Comparison of ENCODE assay signal across 2 cellular contexts in the genomic region with DNA sequence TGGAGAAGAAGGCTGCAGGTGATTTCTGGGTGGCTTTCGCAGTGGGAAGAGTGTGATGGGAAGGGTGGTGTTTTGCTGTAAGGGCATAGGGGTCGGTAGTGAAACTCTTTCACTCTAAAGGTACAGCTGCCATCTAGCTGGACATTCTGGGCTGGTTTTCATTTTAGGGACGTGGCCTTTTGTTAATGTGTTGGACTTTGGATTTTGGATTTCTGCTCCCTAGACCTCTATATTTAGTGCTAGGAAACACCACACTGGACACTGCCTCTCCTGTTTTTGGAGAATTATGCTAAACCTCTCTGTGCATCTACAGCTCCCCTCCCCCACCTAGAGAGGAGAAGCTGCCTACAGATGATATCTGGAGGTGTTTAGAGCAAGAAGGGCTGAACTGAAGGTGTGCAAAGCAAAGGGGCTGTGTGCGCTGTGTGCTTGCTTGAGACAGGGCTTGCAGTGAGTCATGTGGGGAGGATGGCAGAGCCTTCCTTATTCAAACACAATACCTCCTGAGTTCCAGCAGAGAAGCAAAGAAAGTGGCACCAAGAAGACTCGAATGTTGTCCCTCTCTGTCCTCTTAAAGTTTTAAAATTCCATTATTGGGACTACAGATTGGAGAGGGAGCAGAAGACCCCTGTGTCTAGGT.
TF ChIP-seq lines count a peak whose summit lies in the region.

No MANE protein-coding gene starts in this region.

TF ChIP-seq in SK-N-SH, 30 proteins besides CTCF, POLR2A, EP300 and RAD21 (continued from another document):
- TF ChIP-seq, protein P1, sequence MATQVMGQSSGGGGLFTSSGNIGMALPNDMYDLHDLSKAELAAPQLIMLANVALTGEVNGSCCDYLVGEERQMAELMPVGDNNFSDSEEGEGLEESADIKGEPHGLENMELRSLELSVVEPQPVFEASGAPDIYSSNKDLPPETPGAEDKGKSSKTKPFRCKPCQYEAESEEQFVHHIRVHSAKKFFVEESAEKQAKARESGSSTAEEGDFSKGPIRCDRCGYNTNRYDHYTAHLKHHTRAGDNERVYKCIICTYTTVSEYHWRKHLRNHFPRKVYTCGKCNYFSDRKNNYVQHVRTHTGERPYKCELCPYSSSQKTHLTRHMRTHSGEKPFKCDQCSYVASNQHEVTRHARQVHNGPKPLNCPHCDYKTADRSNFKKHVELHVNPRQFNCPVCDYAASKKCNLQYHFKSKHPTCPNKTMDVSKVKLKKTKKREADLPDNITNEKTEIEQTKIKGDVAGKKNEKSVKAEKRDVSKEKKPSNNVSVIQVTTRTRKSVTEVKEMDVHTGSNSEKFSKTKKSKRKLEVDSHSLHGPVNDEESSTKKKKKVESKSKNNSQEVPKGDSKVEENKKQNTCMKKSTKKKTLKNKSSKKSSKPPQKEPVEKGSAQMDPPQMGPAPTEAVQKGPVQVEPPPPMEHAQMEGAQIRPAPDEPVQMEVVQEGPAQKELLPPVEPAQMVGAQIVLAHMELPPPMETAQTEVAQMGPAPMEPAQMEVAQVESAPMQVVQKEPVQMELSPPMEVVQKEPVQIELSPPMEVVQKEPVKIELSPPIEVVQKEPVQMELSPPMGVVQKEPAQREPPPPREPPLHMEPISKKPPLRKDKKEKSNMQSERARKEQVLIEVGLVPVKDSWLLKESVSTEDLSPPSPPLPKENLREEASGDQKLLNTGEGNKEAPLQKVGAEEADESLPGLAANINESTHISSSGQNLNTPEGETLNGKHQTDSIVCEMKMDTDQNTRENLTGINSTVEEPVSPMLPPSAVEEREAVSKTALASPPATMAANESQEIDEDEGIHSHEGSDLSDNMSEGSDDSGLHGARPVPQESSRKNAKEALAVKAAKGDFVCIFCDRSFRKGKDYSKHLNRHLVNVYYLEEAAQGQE (IDR thresholded peaks at IDR 0.05; ENCODE audit: low read depth, low read length), result no peak
- TF ChIP-seq, protein P2, sequence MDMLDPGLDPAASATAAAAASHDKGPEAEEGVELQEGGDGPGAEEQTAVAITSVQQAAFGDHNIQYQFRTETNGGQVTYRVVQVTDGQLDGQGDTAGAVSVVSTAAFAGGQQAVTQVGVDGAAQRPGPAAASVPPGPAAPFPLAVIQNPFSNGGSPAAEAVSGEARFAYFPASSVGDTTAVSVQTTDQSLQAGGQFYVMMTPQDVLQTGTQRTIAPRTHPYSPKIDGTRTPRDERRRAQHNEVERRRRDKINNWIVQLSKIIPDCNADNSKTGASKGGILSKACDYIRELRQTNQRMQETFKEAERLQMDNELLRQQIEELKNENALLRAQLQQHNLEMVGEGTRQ (IDR thresholded peaks at IDR 0.05; ENCODE audit: borderline replicate concordance, low read depth, low read length), result no peak
- no peak for TF ChIP-seq EZH2phosphoT487 (IDR thresholded peaks at IDR 0.05; ENCODE audit: borderline replicate concordance, low read depth)
- no peak for TF ChIP-seq TAF1 (IDR thresholded peaks at IDR 0.05; ENCODE audit: borderline replicate concordance, low read depth, low read length)
- TF ChIP-seq GABPA (IDR thresholded peaks at IDR 0.05; ENCODE audit: low read depth), result no peak
- no peak for TF ChIP-seq RCOR1 (IDR thresholded peaks at IDR 0.05; ENCODE audit: low read length)
- no peak for TF ChIP-seq NFIC (IDR thresholded peaks at IDR 0.05; ENCODE audit: borderline replicate concordance)
- no peak for TF ChIP-seq MEF2A (IDR thresholded peaks at IDR 0.05; ENCODE audit: borderline replicate concordance, low read depth)
- no peak for TF ChIP-seq SIN3A (IDR thresholded peaks at IDR 0.05; ENCODE audit: borderline replicate concordance, low read depth, low read length)
- no peak for TF ChIP-seq GATA2 (CRISPR knock-in tag; IDR thresholded peaks at IDR 0.05)
- no peak for TF ChIP-seq ELF1 (IDR thresholded peaks at IDR 0.05)
- TF ChIP-seq MXI1 (IDR thresholded peaks at IDR 0.05; ENCODE audit: low read depth, low read length), result no peak
- no peak for TF ChIP-seq TCF12 (IDR thresholded peaks at IDR 0.05)
- no peak for TF ChIP-seq FOSL2 (IDR thresholded peaks at IDR 0.05; ENCODE audit: borderline replicate concordance, low read depth)
- TF ChIP-seq JUND (IDR thresholded peaks at IDR 0.05), result no peak
- TF ChIP-seq SMC3 (IDR thresholded peaks at IDR 0.05; ENCODE audit: low read depth, low read length), result no peak

TF ChIP-seq in SK-N-SH treated with all-trans-retinoic acid at 6 μM for 48 hours, 23 proteins besides CTCF, POLR2A, EP300 and RAD21 (continued from another document):
- no peak for TF ChIP-seq OSR1 (CRISPR knock-in tag; IDR thresholded peaks at IDR 0.05)
- TF ChIP-seq TOX (CRISPR knock-in tag; IDR thresholded peaks at IDR 0.05; ENCODE audit: borderline replicate concordance), result no peak
TF ChIP-seq in SK-N-SH treated with all-trans-retinoic acid at 6 μM for 48 hours: peak in this region for 0.
